ENCODE assay signal across 8 cellular contexts in the genomic region with DNA sequence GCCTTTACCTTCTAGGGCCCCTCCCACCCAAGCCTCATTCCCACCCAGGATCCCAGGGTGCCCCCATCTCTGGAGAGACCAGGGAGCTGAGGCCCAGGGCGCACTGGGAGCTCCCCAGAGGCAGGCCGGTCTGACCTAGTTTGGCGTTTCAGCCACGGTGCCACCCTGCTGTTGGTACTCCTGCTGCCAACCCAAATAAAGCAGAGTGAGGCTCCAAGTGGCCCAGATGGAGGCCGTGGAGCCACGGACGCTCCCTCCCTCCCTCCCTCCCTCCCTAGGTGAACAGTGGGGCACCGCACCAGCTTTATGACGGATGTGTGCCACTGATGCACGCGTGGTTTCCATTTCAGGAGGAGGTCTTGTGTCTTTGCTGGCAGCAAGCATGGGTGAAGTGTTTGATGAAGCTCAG. TPM values are rescaled to one million over a fixed set of nuclear protein-coding genes. Genes with fewer than 3 reads are reported as not detected.
DNase-seq lines count a peak whose midpoint lies in the region; ATAC-seq and TF ChIP-seq lines count a peak whose summit lies in the region.

No MANE protein-coding gene starts in this region.

- no peaks in the 10 kb centered on the region for H3K9me3 ChIP-seq in SK-N-SH
- no peaks in the 10 kb centered on the region for H3K9me3 ChIP-seq in transverse colon

- H3K79me2 ChIP-seq in SK-N-SH (ENCODE audit: insufficient read depth) = peaks cover 65% of the 10 kb centered on the region

- peaks cover 37% of the 10 kb centered on the region for H4K20me1 ChIP-seq in SK-N-SH (ENCODE audit: insufficient read depth)

- CTCF ChIA-PET in SK-N-SH (lab: Yijun Ruan, JAX) = interaction anchor here (1.6 kb wide), 1 partner anchor 81 kb away, joined by 3 read pairs; no protein-coding TSS in a partner anchor

- TF ChIP-seq RAD21 in SK-N-SH (IDR thresholded peaks at IDR 0.05; ENCODE audit: low read length) = no peak

- H3K9ac ChIP-seq in SK-N-SH = no peak overlapping the region

- H3K27ac ChIP-seq in SK-N-SH (ENCODE audit: low read depth in 2 of 2, low read length in 1 of 2) (no peak overlapping the region), transverse colon (peak overlapping the region; percentile 80 to 93 (median 84))

- H3K36me3 ChIP-seq in SK-N-SH (replicated peaks in 1 of 2; ENCODE audit: control insufficient read depth in 1 of 2, insufficient read depth in 2 of 2, low read length in 1 of 2) = no peaks in the 10 kb centered on the region
- no peaks in the 10 kb centered on the region for H3K36me3 ChIP-seq in transverse colon

- peak overlapping the region; percentile 98; the same call in 1 of the 2 replicates for H3K4me2 ChIP-seq in SK-N-SH

- no peak for TF ChIP-seq EP300 in SK-N-SH (IDR thresholded peaks at IDR 0.05; ENCODE audit: borderline replicate concordance in 1 of 2, low read depth in 1 of 2, low read length in 1 of 2)
- no peak for TF ChIP-seq EP300 in transverse colon (IDR thresholded peaks at IDR 0.05; ENCODE audit: low read depth)

- no peaks in the 10 kb centered on the region for H3K27me3 ChIP-seq in SK-N-SH (ENCODE audit: insufficient read depth)
- H3K27me3 ChIP-seq in transverse colon = no peaks in the 10 kb centered on the region

- no peaks in the 10 kb centered on the region for H3F3A ChIP-seq in SK-N-SH (replicated peaks; ENCODE audit: insufficient read depth)

- POLR2A ChIA-PET in SK-N-SH (lab: Yijun Ruan, JAX) = no interaction called here

- DNase-seq in SK-N-SH (no peak), astrocyte of the spinal cord (ENCODE audit: low read depth, low spot score) (no peak), midbrain (lab: John Stamatoyannopoulos, UW) (peak; percentile 8), transverse colon (peak; percentile 19), DMS53 treated with DMSO at 0.1 percent for 48 hours (lab: John Stamatoyannopoulos, UW; ENCODE audit: unreplicated experiment) (no peak)

- peaks cover 16 to 44% of the 10 kb centered on the region in 2 experiments; a peak in 3 of 4 replicates for H3K4me1 ChIP-seq in SK-N-SH (ENCODE audit: control insufficient read depth in 1 of 2, insufficient read depth in 2 of 2, low read depth in 1 of 2, low read length in 1 of 2)
- peaks cover 13 to 65% (median 52%) of the 10 kb centered on the region in 4 donors for H3K4me1 ChIP-seq in transverse colon

- TF ChIP-seq POLR2A in transverse colon (IDR thresholded peaks at IDR 0.05) = no peak

- in situ Hi-C loops in astrocyte of the spinal cord (cut with HindIII; ENCODE audit: low sequenced_read_pairs) = no loop called here
- in situ Hi-C loops in transverse colon (cut with MboI; ENCODE audit: low pct_ligation_motif_present in 1 of 4, low pct_unique_long_range_greater_than_20kb in 1 of 4, low sequenced_read_pairs in 3 of 4) = loop anchor here in 3 of 4 donors (10.0 to 25.0 kb wide), 4 partner anchors 85 to 152 kb away; a partner anchor contains a TSS

- ATAC-seq in SK-N-SH treated with all-trans-retinoic acid at 6 μM for 48 hours (no peak), HG03521 (IDR thresholded peaks at IDR 0.05; ENCODE audit: unreplicated experiment) (no peak), HG03439 (IDR thresholded peaks at IDR 0.05; ENCODE audit: unreplicated experiment) (no peak)

- WGBS in SK-N-SH (ENCODE audit: low lambda C conversion rate) = no CpG with 5 or more reads among the region's 11 CpGs
- 38% methylated on average over 10 of the region's 11 CpGs; no CpG with 5 or more reads in 1 of the 2 donors for WGBS in transverse colon (ENCODE audit: low coverage in 1 of 2), 2 donors

- H3K4me3 ChIP-seq in SK-N-SH (ENCODE audit: low read depth in 2 of 2, low read length in 1 of 2) = 0 out of 4 replicates have a peak overlapping the region, but pooled peaks of 1 of the 2 experiments have one; percentile 82
- peak overlapping the region; percentile 16 for H3K4me3 ChIP-seq in astrocyte of the spinal cord (ENCODE audit: low read depth, low read length)
- H3K4me3 ChIP-seq in transverse colon = peak overlapping the region in 3 of 4 donors; percentile 70 to 91 (median 80)

- intact Hi-C loops in transverse colon (cut with DNase I; ENCODE audit: low total_unique reads) = loop anchor here (5.0 kb wide), 2 partner anchors 72 to 93 kb away; no protein-coding TSS in a partner anchor

- no peak overlapping the region for H2AFZ ChIP-seq in SK-N-SH (ENCODE audit: low read depth)

- TF ChIP-seq CTCF in SK-N-SH (IDR thresholded peaks at IDR 0.05) (no peak), astrocyte of the spinal cord (IDR thresholded peaks at IDR 0.05; ENCODE audit: low read depth, low read length) (no peak), transverse colon (IDR thresholded peaks at IDR 0.05) (no peak)

- H3K9me2 ChIP-seq in SK-N-SH = no peaks in the 10 kb centered on the region

TF ChIP-seq in SK-N-SH, 30 proteins besides CTCF, POLR2A, EP300 and RAD21 (continues in another document):
- TF ChIP-seq MEF2A (IDR thresholded peaks at IDR 0.05; ENCODE audit: borderline replicate concordance, low read depth) = no peak
- no peak for TF ChIP-seq RCOR1 (IDR thresholded peaks at IDR 0.05; ENCODE audit: low read length)
- TF ChIP-seq, protein P1, sequence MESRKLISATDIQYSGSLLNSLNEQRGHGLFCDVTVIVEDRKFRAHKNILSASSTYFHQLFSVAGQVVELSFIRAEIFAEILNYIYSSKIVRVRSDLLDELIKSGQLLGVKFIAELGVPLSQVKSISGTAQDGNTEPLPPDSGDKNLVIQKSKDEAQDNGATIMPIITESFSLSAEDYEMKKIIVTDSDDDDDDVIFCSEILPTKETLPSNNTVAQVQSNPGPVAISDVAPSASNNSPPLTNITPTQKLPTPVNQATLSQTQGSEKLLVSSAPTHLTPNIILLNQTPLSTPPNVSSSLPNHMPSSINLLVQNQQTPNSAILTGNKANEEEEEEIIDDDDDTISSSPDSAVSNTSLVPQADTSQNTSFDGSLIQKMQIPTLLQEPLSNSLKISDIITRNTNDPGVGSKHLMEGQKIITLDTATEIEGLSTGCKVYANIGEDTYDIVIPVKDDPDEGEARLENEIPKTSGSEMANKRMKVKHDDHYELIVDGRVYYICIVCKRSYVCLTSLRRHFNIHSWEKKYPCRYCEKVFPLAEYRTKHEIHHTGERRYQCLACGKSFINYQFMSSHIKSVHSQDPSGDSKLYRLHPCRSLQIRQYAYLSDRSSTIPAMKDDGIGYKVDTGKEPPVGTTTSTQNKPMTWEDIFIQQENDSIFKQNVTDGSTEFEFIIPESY (IDR thresholded peaks at IDR 0.05; ENCODE audit: borderline replicate concordance, low read depth) = no peak
- no peak for TF ChIP-seq POLR2AphosphoS5 (IDR thresholded peaks at IDR 0.05; ENCODE audit: low read depth, low read length)
- TF ChIP-seq TEAD4 (IDR thresholded peaks at IDR 0.05; ENCODE audit: borderline replicate concordance, insufficient read depth) = no peak
- no peak for TF ChIP-seq MXI1 (IDR thresholded peaks at IDR 0.05; ENCODE audit: low read depth, low read length)
- TF ChIP-seq, protein P2, sequence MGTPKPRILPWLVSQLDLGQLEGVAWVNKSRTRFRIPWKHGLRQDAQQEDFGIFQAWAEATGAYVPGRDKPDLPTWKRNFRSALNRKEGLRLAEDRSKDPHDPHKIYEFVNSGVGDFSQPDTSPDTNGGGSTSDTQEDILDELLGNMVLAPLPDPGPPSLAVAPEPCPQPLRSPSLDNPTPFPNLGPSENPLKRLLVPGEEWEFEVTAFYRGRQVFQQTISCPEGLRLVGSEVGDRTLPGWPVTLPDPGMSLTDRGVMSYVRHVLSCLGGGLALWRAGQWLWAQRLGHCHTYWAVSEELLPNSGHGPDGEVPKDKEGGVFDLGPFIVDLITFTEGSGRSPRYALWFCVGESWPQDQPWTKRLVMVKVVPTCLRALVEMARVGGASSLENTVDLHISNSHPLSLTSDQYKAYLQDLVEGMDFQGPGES (IDR thresholded peaks at IDR 0.05; ENCODE audit: low read depth, low read length) = no peak
- no peak for TF ChIP-seq RXRA (IDR thresholded peaks at IDR 0.05; ENCODE audit: borderline replicate concordance, low read depth)

TF ChIP-seq in SK-N-SH treated with all-trans-retinoic acid at 6 μM for 48 hours, 23 proteins besides CTCF, POLR2A, EP300 and RAD21 (continues in another document):
- TF ChIP-seq OSR1 (CRISPR knock-in tag; IDR thresholded peaks at IDR 0.05) (no peak), ZNF8 (CRISPR knock-in tag; IDR thresholded peaks at IDR 0.05) (no peak), ZFP3 (CRISPR knock-in tag; IDR thresholded peaks at IDR 0.05) (no peak), BACH2 (CRISPR knock-in tag; IDR thresholded peaks at IDR 0.05; ENCODE audit: borderline replicate concordance) (no peak), ISL1 (CRISPR knock-in tag; IDR thresholded peaks at IDR 0.05) (no peak), CSDC2 (CRISPR knock-in tag; IDR thresholded peaks at IDR 0.05) (no peak), GLIS3 (CRISPR knock-in tag; IDR thresholded peaks at IDR 0.05) (no peak), TOX (CRISPR knock-in tag; IDR thresholded peaks at IDR 0.05; ENCODE audit: borderline replicate concordance) (no peak), ZNF565 (CRISPR knock-in tag; conservative IDR thresholded peaks at IDR 0.05; ENCODE audit: low read depth) (no peak)
- TF ChIP-seq, protein P3, sequence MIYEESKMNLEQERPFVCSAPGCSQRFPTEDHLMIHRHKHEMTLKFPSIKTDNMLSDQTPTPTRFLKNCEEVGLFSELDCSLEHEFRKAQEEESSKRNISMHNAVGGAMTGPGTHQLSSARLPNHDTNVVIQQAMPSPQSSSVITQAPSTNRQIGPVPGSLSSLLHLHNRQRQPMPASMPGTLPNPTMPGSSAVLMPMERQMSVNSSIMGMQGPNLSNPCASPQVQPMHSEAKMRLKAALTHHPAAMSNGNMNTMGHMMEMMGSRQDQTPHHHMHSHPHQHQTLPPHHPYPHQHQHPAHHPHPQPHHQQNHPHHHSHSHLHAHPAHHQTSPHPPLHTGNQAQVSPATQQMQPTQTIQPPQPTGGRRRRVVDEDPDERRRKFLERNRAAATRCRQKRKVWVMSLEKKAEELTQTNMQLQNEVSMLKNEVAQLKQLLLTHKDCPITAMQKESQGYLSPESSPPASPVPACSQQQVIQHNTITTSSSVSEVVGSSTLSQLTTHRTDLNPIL (CRISPR knock-in tag; IDR thresholded peaks at IDR 0.05; ENCODE audit: low read depth) = no peak

RNA-seq across cellular contexts. Expression of a gene that starts 1.8 kb away (rescaled TPM):
- polyA plus RNA-seq in SK-N-SH (2012; rRNA removed) = 12.0 and 12.9 TPM in 2 replicates
- polyA plus RNA-seq in SK-N-SH (2012; cell fraction: cytosol; rRNA removed) = 11.2 and 11.8 TPM in 2 replicates
- 9.6 and 10.9 TPM in 2 replicates for polyA plus RNA-seq in SK-N-SH (2012; cell fraction: nucleus; rRNA removed)
- total RNA-seq in transverse colon = 10 to 100 TPM; 34.8 to 80.8 (median 52.8) TPM

Comparison
In these comparisons a context has a peak if more than half of its experiments do, and no peak if none do; other contexts are left out.
1. DNase-seq: peak in midbrain (single experiment) and transverse colon (single experiment); none in SK-N-SH (single experiment), astrocyte of the spinal cord (single experiment) and DMS53 treated with DMSO at 0.1 percent for 48 hours (single experiment).
2. H3K27ac ChIP-seq: peak in transverse colon (4 of 4); none in SK-N-SH (0 of 2).